In the genomic region with DNA sequence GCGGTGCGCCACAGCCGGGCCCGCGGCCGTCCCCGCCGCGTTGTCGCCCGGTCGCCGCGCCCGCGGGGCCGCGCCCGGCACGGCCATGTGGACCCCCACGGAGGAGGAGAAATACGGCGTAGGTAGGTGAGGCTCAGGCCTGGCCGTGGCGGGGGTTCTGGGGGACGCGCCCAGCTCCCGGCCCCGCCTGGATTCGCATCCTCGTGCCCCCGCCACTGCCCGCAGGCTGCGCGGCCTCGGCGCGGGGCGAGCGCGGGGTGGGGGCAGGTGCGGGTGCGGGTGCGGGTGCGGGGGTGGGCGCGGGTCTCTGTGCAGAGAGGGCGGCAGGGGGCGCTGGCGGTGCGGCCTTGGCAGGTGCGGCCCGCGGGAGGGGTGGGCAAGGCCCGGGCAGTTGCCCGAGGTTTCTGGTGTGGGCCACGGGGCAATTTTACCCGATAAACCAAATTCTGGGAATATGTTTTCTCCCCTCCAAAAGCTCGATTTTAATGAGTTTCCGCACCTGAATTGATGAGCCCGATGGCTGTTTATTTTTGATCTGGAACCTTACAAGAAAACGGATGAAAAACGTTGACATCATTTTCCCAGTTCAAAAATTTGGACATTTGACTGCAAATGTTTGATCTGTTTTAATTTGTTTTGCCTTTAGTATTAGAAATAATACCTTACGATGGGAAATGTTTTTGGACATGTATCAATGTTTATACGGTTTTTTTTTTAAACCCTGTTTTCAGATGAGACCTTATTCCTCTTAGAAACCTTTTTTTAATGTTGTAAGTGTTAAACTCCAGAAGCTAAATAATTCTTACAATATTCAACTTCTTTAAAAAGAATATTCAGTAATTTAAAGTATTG, we compare ENCODE assay signal across 8 cellular contexts. TPM values are rescaled to one million over a fixed set of nuclear protein-coding genes. Genes with fewer than 3 reads are reported as not detected.
DNase-seq lines count a peak whose midpoint lies in the region; ATAC-seq and TF ChIP-seq lines count a peak whose summit lies in the region.

No MANE protein-coding gene starts in this region.

- in situ Hi-C loops in G401 (cut with HindIII; ENCODE audit: low sequenced_read_pairs), result no loop called here

- DNase-seq in G401 (ENCODE audit: low spot score), result peak; percentile 75
- peak; percentile 81 for DNase-seq in activated CD8-positive, alpha-beta T cell treated with anti-CD3 and anti-CD28 coated beads for 36 hours
- peak; percentile 78 for DNase-seq in midbrain (lab: John Stamatoyannopoulos, UW)
- DNase-seq in stimulated activated CD8-positive, alpha-beta memory T cell treated with anti-CD3 and anti-CD28 coated beads, Interleukin-7, amount 100 ng/mL, for 24 hours (ENCODE audit: low read depth), result peak; percentile 31
- no peak for DNase-seq in NOMO-1 treated with dmso at 0.1 percent for 144 hours (lab: John Stamatoyannopoulos, UW; ENCODE audit: unreplicated experiment)

- POLR2A ChIA-PET in activated CD8-positive, alpha-beta T cell treated with anti-CD3 and anti-CD28 coated beads for 36 hours (lab: Charles Lee), result interaction anchor here (0.9 to 4.3 kb wide), 7 partner anchors 14 to 103 kb away, joined by 3 to 19 read pairs (median 4); a partner anchor contains a TSS

- H4K20me1 ChIP-seq in Loucy (ENCODE audit: insufficient read depth, low read length, poor library complexity, severe bottlenecking), result no peaks in the 10 kb centered on the region

- H3F3A ChIP-seq in Loucy (ENCODE audit: low read depth), result no peaks in the 10 kb centered on the region

- peak; percentile 71 for ATAC-seq in activated CD8-positive, alpha-beta T cell treated with anti-CD3 and anti-CD28 coated beads for 36 hours
- ATAC-seq in HG03108 (IDR thresholded peaks at IDR 0.05; ENCODE audit: unreplicated experiment), result no peak

- H3K27me3 ChIP-seq in Loucy (ENCODE audit: insufficient read depth, low read length, poor library complexity, severe bottlenecking) (no peaks in the 10 kb centered on the region), ectodermal cell (ENCODE audit: control insufficient read depth, insufficient read depth, low read length, poor library complexity, severe bottlenecking) (peaks cover 30% of the 10 kb centered on the region)

- no peak overlapping the region for H3K4me2 ChIP-seq in Loucy (ENCODE audit: low read depth, low read length, poor library complexity, severe bottlenecking)

- no peak overlapping the region for H2AFZ ChIP-seq in Loucy (ENCODE audit: low read length)

- WGBS in ectodermal cell, 2 experiments, result 1 to 2% methylated on average over 64 to 65 of the region's 65 CpGs

- H3K9me3 ChIP-seq in Loucy (ENCODE audit: insufficient read depth, low read depth, low read length) (no peaks in the 10 kb centered on the region), ectodermal cell (ENCODE audit: control insufficient read depth, low read length) (no peaks in the 10 kb centered on the region)

- H3K4me1 ChIP-seq in Loucy (ENCODE audit: insufficient read depth, low read length, poor library complexity, severe bottlenecking) (no peaks in the 10 kb centered on the region), ectodermal cell (ENCODE audit: control insufficient read depth, insufficient read depth, low read length) (peaks cover 6% of the 10 kb centered on the region)

- H3K4me1 Mint-ChIP-seq in activated CD8-positive, alpha-beta T cell treated with anti-CD3 and anti-CD28 coated beads for 36 hours (ENCODE audit: low read depth), result peaks cover 12% of the 10 kb centered on the region

- no peak overlapping the region for H3K27ac ChIP-seq in ectodermal cell (ENCODE audit: insufficient read depth, low read depth, low read length, poor library complexity, severe bottlenecking)

- peak overlapping the region; percentile 75 for H3K4me3 Mint-ChIP-seq in activated CD8-positive, alpha-beta T cell treated with anti-CD3 and anti-CD28 coated beads for 36 hours

- no peaks in the 10 kb centered on the region for H3K36me3 ChIP-seq in Loucy (ENCODE audit: insufficient read depth, low read length)
- H3K36me3 ChIP-seq in ectodermal cell (ENCODE audit: control insufficient read depth, insufficient read depth, low read length), result no peaks in the 10 kb centered on the region

- intact Hi-C loops in activated CD8-positive, alpha-beta T cell treated with anti-CD3 and anti-CD28 coated beads for 36 hours (cut with micrococcal nuclease), result no loop called here

- no peak overlapping the region for H3K9ac ChIP-seq in Loucy (ENCODE audit: low read depth, low read length, poor library complexity, severe bottlenecking)

- TF ChIP-seq CTCF in Loucy (conservative IDR thresholded peaks at IDR 0.05; ENCODE audit: low read length), result peak; percentile 30
- TF ChIP-seq CTCF in activated CD8-positive, alpha-beta T cell treated with anti-CD3 and anti-CD28 coated beads for 36 hours (IDR thresholded peaks at IDR 0.05), result peak; percentile 78

- no peaks in the 10 kb centered on the region for H3K9me3 Mint-ChIP-seq in activated CD8-positive, alpha-beta T cell treated with anti-CD3 and anti-CD28 coated beads for 36 hours

- peaks cover 30% of the 10 kb centered on the region for H3K27me3 Mint-ChIP-seq in activated CD8-positive, alpha-beta T cell treated with anti-CD3 and anti-CD28 coated beads for 36 hours

- H3K79me2 ChIP-seq in Loucy (ENCODE audit: insufficient read depth, low read length), result no peaks in the 10 kb centered on the region

- no peaks in the 10 kb centered on the region for H3K9me2 ChIP-seq in Loucy (replicated peaks; ENCODE audit: low read depth, low read length)

- H3K36me3 Mint-ChIP-seq in activated CD8-positive, alpha-beta T cell treated with anti-CD3 and anti-CD28 coated beads for 36 hours (ENCODE audit: low read depth), result no peaks in the 10 kb centered on the region

- H3K27ac Mint-ChIP-seq in activated CD8-positive, alpha-beta T cell treated with anti-CD3 and anti-CD28 coated beads for 36 hours, result peak overlapping the region; percentile 61

- CTCF ChIA-PET in activated CD8-positive, alpha-beta T cell treated with anti-CD3 and anti-CD28 coated beads for 36 hours (lab: Charles Lee), result interaction anchor here (0.7 to 2.7 kb wide), 20 partner anchors 9 to 697 kb away, joined by 3 to 14 read pairs (median 3); a partner anchor contains a TSS

- H3K4me3 ChIP-seq in Loucy (ENCODE audit: low read length, poor library complexity, severe bottlenecking) (no peak overlapping the region), ectodermal cell (ENCODE audit: insufficient read depth, low read depth, low read length) (peak overlapping the region; percentile 54)

RNA-seq across cellular contexts. Expression of a gene that starts 0.7 kb away (rescaled TPM):
- total RNA-seq in G401 (2014; rRNA removed; shearing (Covaris generic)), result 0.80 and 1.7 TPM in 2 replicates
- 1 to 10 TPM; 3.6 to 4.2 TPM for total RNA-seq in activated CD8-positive, alpha-beta T cell treated with anti-CD3 and anti-CD28 coated beads for 36 hours
- polyA plus RNA-seq in ectodermal cell (2013, experiment 1 of 4), result 9.9 TPM
- 14.8 TPM for polyA plus RNA-seq in ectodermal cell (2013, experiment 2 of 4)
- polyA plus RNA-seq in ectodermal cell (2013, experiment 3 of 4), result 7.3 TPM
- polyA plus RNA-seq in ectodermal cell (2013, experiment 4 of 4), result 9.6 TPM

RNA-seq across cellular contexts. Expression of a gene that starts 58.5 kb away (rescaled TPM):
- 99.1 and 108 TPM in 2 replicates for total RNA-seq in G401 (2014; rRNA removed; shearing (Covaris generic))
- 100 to 1,000 TPM; 204 to 205 TPM for total RNA-seq in activated CD8-positive, alpha-beta T cell treated with anti-CD3 and anti-CD28 coated beads for 36 hours
- 78.1 TPM for polyA plus RNA-seq in ectodermal cell (2013, experiment 1 of 4)
- polyA plus RNA-seq in ectodermal cell (2013, experiment 2 of 4), result 88.5 TPM
- 57.0 TPM for polyA plus RNA-seq in ectodermal cell (2013, experiment 3 of 4)
- polyA plus RNA-seq in ectodermal cell (2013, experiment 4 of 4), result 69.1 TPM
